Comparison of ENCODE assay signal across 8 cellular contexts in the genomic region with DNA sequence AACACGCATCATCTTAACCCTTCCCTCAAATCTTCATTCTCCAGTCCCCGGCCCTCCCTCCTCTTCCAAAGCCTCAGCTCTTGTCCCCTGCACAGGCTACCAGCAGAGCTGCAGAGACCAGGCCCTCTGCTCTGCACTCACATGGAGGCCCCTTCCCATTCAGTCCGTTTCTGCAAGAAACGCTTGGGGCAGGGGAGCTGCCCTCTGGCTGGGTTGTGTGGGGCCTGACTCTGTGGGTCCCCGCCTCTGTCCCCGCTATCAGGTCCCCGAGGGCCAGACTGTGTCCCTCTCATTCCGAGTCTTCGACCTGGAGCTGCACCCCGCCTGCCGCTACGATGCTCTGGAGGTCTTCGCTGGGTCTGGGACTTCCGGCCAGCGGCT. TPM values are rescaled to one million over a fixed set of nuclear protein-coding genes. Genes with fewer than 3 reads are reported as not detected.
DNase-seq lines count a peak whose midpoint lies in the region; ATAC-seq and TF ChIP-seq lines count a peak whose summit lies in the region.

No MANE protein-coding gene starts in this region.

- no peak for TF ChIP-seq CTCF in neural progenitor cell (IDR thresholded peaks at IDR 0.05)

- H3K27ac Mint-ChIP-seq in neural progenitor cell, result peak overlapping the region; percentile 25

- peak; percentile 34 for DNase-seq in NCI-H2227 treated with DMSO at 0.1 percent for 48 hours (lab: John Stamatoyannopoulos, UW)
- peak; percentile 75 for DNase-seq in neural progenitor cell (ENCODE audit: low spot score)
- DNase-seq in NCI-H2171 (lab: John Stamatoyannopoulos, UW), result no peak
- no peak for DNase-seq in epidermal melanocyte (ENCODE audit: insufficient read length, low spot score)

- no peaks in the 10 kb centered on the region for H3K79me2 ChIP-seq in neural progenitor cell (ENCODE audit: low read depth)

- H3K36me3 Mint-ChIP-seq in neural progenitor cell, result no peaks in the 10 kb centered on the region

- H3K9me3 Mint-ChIP-seq in neural progenitor cell, result no peaks in the 10 kb centered on the region

- peak overlapping the region; percentile 50 for H3K27ac ChIP-seq in duodenal mucosa (ENCODE audit: low read depth, low read length)
- H3K27ac ChIP-seq in neural progenitor cell, result no peak overlapping the region

- peak overlapping the region; percentile 15 for H2AFZ ChIP-seq in neural progenitor cell (replicated peaks)

- peaks cover 12 to 14% of the 10 kb centered on the region in 2 donors for H3K4me1 ChIP-seq in duodenal mucosa (ENCODE audit: control insufficient read depth in 1 of 2, insufficient read depth in 2 of 2, low read length in 2 of 2)
- H3K4me1 ChIP-seq in neural progenitor cell, result peaks cover 32% of the 10 kb centered on the region

- peaks cover 0 to 16% of the 10 kb centered on the region in 2 donors for H3K27me3 ChIP-seq in duodenal mucosa (ENCODE audit: control insufficient read depth in 1 of 2, insufficient read depth in 2 of 2, low read length in 2 of 2)
- H3K27me3 ChIP-seq in neural progenitor cell, result peaks cover 30% of the 10 kb centered on the region

- peaks cover 13% of the 10 kb centered on the region for H3K27me3 Mint-ChIP-seq in neural progenitor cell (ENCODE audit: insufficient read depth, low read depth)

- ATAC-seq in GM18511 (IDR thresholded peaks at IDR 0.05; ENCODE audit: unreplicated experiment), result peak; percentile 13
- ATAC-seq in HG02763 (IDR thresholded peaks at IDR 0.05; ENCODE audit: unreplicated experiment), result no peak
- no peak for ATAC-seq in GM18858 (IDR thresholded peaks at IDR 0.05; ENCODE audit: unreplicated experiment)

- H4K20me1 ChIP-seq in neural progenitor cell (ENCODE audit: low read depth), result peaks cover 5% of the 10 kb centered on the region

- peaks cover 34% of the 10 kb centered on the region for H3F3A ChIP-seq in neural progenitor cell (ENCODE audit: low read depth)

- H3K4me3 ChIP-seq in duodenal mucosa (ENCODE audit: low read depth in 1 of 2, low read length in 2 of 2) (peak overlapping the region; percentile 50 to 60), neural progenitor cell (peak overlapping the region; percentile 63)

- H3K36me3 ChIP-seq in duodenal mucosa (ENCODE audit: control insufficient read depth in 1 of 2, insufficient read depth in 2 of 2, low read length in 2 of 2), result no peaks in the 10 kb centered on the region
- no peaks in the 10 kb centered on the region for H3K36me3 ChIP-seq in neural progenitor cell

- H3K9me3 ChIP-seq in duodenal mucosa (ENCODE audit: control insufficient read depth in 1 of 2, low read length in 2 of 2) (no peaks in the 10 kb centered on the region), neural progenitor cell (ENCODE audit: low read depth) (no peaks in the 10 kb centered on the region)

- peaks cover 38% of the 10 kb centered on the region for H3K4me1 Mint-ChIP-seq in neural progenitor cell

- H3K9ac ChIP-seq in duodenal mucosa (ENCODE audit: low read depth in 1 of 2, low read length in 2 of 2) (peak overlapping the region; percentile 32 to 33), neural progenitor cell (no peak overlapping the region)

- H3K4me2 ChIP-seq in neural progenitor cell, result peak overlapping the region; percentile 90

- peak overlapping the region; percentile 85 for H3K4me3 Mint-ChIP-seq in neural progenitor cell

RNA-seq across cellular contexts. Expression of gene PCOLCE, which starts 1.5 kb away (rescaled TPM):
- total RNA-seq in neural progenitor cell (ENCODE audit: low replicate concordance), result 6.6 and 8.5 TPM in 2 replicates

RNA-seq across cellular contexts. Expression of gene MOSPD3, which starts 8.7 kb away (rescaled TPM):
- total RNA-seq in neural progenitor cell (ENCODE audit: low replicate concordance), result 3.0 and 11.5 TPM in 2 replicates

RNA-seq across cellular contexts. Expression of gene FBXO24, which starts 17.6 kb away (rescaled TPM):
- total RNA-seq in neural progenitor cell (ENCODE audit: low replicate concordance), result 1.2 and 2.5 TPM in 2 replicates

RNA-seq across cellular contexts. Expression of gene LRCH4, which starts 17.8 kb away (rescaled TPM):
- 4.5 and 55.9 TPM in 2 replicates for total RNA-seq in neural progenitor cell (ENCODE audit: low replicate concordance)

RNA-seq across cellular contexts. Expression of gene SAP25, which starts 30.0 kb away (rescaled TPM):
- total RNA-seq in neural progenitor cell (ENCODE audit: low replicate concordance), result 1.5 TPM in 1 of 2 replicates, not detected in the other

Comparison
In these comparisons a context has a peak if more than half of its experiments do, and no peak if none do; other contexts are left out.
1. DNase-seq: peak in NCI-H2227 treated with DMSO at 0.1 percent for 48 hours (single experiment) and neural progenitor cell (single experiment); none in NCI-H2171 (single experiment) and epidermal melanocyte (single experiment).